In the genomic region with DNA sequence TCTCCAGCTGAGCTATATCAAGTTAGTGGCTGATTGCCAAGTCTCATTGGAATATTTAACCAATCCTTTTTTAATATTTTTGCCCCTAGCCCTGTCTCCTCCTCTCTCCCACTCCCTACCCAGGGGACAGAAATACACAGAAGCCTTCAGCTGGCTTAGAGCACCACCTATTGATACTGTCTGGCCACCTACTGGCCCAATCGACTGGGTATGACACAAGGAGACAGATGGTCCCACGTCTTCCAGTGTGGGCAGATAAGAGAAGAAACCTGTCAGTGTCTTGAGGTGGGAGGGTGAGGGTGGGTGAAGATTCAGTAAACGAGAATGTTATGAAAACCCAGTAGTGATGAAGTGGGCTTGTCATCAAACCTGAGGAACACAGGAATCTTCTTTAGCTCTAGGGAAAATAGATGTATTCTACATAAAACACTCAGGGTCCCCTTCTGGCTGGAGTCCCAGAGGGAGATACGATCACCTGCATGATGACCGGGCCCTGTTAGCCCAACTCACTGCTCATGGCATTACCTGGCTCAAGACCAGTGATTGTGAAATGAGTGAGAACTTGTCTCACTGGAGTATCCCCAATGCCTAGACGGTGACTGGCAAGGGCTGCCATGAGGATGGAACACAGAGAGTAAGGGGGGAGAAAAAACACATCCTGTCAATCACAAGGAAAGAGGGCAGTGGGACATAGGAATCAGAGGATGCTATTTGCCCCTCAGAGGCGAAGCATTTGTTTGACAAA, we compare ENCODE assay signal across 2 cellular contexts.
TF ChIP-seq lines count a peak whose summit lies in the region.

No MANE protein-coding gene starts in this region.

TF ChIP-seq in HEK293, 187 proteins besides CTCF, POLR2A, EP300 and RAD21:
- TF ChIP-seq ZFHX2 (tag by site-specific recombination; conservative IDR thresholded peaks at IDR 0.05), result peak; percentile 20; the same call in 1 of the 2 replicates
- peak; percentile 21; the same call in 1 of the 2 replicates for TF ChIP-seq ZNF654 (tag by site-specific recombination; IDR thresholded peaks at IDR 0.05; ENCODE audit: low read depth)
- TF ChIP-seq, protein P1, sequence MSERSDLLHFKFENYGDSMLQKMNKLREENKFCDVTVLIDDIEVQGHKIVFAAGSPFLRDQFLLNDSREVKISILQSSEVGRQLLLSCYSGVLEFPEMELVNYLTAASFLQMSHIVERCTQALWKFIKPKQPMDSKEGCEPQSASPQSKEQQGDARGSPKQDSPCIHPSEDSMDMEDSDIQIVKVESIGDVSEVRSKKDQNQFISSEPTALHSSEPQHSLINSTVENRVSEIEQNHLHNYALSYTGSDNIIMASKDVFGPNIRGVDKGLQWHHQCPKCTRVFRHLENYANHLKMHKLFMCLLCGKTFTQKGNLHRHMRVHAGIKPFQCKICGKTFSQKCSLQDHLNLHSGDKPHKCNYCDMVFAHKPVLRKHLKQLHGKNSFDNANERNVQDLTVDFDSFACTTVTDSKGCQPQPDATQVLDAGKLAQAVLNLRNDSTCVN (tag by site-specific recombination; optimal IDR thresholded peaks at IDR 0.05), result no peak
- TF ChIP-seq, protein P2, sequence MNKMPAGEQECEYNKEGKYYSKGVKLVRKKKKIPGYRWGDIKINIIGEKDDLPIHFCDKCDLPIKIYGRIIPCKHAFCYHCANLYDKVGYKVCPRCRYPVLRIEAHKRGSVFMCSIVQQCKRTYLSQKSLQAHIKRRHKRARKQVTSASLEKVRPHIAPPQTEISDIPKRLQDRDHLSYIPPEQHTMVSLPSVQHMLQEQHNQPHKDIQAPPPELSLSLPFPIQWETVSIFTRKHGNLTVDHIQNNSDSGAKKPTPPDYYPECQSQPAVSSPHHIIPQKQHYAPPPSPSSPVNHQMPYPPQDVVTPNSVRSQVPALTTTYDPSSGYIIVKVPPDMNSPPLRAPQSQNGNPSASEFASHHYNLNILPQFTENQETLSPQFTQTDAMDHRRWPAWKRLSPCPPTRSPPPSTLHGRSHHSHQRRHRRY (tag by site-specific recombination; IDR thresholded peaks at IDR 0.05), result no peak
- TF ChIP-seq EGR2 (tag by site-specific recombination; IDR thresholded peaks at IDR 0.05; ENCODE audit: low read depth), result peak; percentile 57; the same call in 1 of the 2 replicates
TF ChIP-seq in HEK293: peak in this region for 3.

TF ChIP-seq in GM23338, 12 proteins besides CTCF, POLR2A, EP300 and RAD21:
- TF ChIP-seq, protein P3, sequence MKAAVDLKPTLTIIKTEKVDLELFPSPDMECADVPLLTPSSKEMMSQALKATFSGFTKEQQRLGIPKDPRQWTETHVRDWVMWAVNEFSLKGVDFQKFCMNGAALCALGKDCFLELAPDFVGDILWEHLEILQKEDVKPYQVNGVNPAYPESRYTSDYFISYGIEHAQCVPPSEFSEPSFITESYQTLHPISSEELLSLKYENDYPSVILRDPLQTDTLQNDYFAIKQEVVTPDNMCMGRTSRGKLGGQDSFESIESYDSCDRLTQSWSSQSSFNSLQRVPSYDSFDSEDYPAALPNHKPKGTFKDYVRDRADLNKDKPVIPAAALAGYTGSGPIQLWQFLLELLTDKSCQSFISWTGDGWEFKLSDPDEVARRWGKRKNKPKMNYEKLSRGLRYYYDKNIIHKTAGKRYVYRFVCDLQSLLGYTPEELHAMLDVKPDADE (IDR thresholded peaks at IDR 0.05), result no peak
- no peak for TF ChIP-seq STAT1 (IDR thresholded peaks at IDR 0.05; ENCODE audit: unreplicated experiment)
- no peak for TF ChIP-seq EZH2 (IDR thresholded peaks at IDR 0.05; ENCODE audit: low read depth, unreplicated experiment)
- TF ChIP-seq NANOG (IDR thresholded peaks at IDR 0.05; ENCODE audit: borderline replicate concordance), result no peak
- TF ChIP-seq, protein P4, sequence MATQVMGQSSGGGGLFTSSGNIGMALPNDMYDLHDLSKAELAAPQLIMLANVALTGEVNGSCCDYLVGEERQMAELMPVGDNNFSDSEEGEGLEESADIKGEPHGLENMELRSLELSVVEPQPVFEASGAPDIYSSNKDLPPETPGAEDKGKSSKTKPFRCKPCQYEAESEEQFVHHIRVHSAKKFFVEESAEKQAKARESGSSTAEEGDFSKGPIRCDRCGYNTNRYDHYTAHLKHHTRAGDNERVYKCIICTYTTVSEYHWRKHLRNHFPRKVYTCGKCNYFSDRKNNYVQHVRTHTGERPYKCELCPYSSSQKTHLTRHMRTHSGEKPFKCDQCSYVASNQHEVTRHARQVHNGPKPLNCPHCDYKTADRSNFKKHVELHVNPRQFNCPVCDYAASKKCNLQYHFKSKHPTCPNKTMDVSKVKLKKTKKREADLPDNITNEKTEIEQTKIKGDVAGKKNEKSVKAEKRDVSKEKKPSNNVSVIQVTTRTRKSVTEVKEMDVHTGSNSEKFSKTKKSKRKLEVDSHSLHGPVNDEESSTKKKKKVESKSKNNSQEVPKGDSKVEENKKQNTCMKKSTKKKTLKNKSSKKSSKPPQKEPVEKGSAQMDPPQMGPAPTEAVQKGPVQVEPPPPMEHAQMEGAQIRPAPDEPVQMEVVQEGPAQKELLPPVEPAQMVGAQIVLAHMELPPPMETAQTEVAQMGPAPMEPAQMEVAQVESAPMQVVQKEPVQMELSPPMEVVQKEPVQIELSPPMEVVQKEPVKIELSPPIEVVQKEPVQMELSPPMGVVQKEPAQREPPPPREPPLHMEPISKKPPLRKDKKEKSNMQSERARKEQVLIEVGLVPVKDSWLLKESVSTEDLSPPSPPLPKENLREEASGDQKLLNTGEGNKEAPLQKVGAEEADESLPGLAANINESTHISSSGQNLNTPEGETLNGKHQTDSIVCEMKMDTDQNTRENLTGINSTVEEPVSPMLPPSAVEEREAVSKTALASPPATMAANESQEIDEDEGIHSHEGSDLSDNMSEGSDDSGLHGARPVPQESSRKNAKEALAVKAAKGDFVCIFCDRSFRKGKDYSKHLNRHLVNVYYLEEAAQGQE (IDR thresholded peaks at IDR 0.05; ENCODE audit: unreplicated experiment), result no peak
